2 cellular contexts compared by ENCODE assay signal in genomic region chr13:35769812-35770211, GRCh38.
TF ChIP-seq lines count a peak whose summit lies in the region.

No MANE protein-coding gene starts in this region.

TF ChIP-seq in SK-N-SH, 30 proteins besides CTCF, POLR2A, EP300 and RAD21:
- TF ChIP-seq CHD2 (IDR thresholded peaks at IDR 0.05; ENCODE audit: low read length, partially characterized antibody) (no peak), EZH2phosphoT487 (IDR thresholded peaks at IDR 0.05; ENCODE audit: borderline replicate concordance, low read depth) (no peak), PBX3 (IDR thresholded peaks at IDR 0.05) (no peak), NRF1 (IDR thresholded peaks at IDR 0.05; ENCODE audit: low read depth, low read length) (no peak), FOXM1 (IDR thresholded peaks at IDR 0.05; ENCODE audit: low read depth) (no peak), NFIC (IDR thresholded peaks at IDR 0.05; ENCODE audit: borderline replicate concordance) (no peak), ZBTB33 (IDR thresholded peaks at IDR 0.05; ENCODE audit: borderline replicate concordance, low read depth) (no peak), MAX (IDR thresholded peaks at IDR 0.05; ENCODE audit: low read depth) (no peak), FOXJ3 (CRISPR knock-in tag; IDR thresholded peaks at IDR 0.05) (no peak), RXRA (IDR thresholded peaks at IDR 0.05; ENCODE audit: borderline replicate concordance, low read depth) (no peak)

TF ChIP-seq in SK-N-SH treated with all-trans-retinoic acid at 6 μM for 48 hours, 23 proteins besides CTCF, POLR2A, EP300 and RAD21:
- TF ChIP-seq BACH2 (CRISPR knock-in tag; IDR thresholded peaks at IDR 0.05; ENCODE audit: borderline replicate concordance) (no peak), CSDC2 (CRISPR knock-in tag; IDR thresholded peaks at IDR 0.05) (no peak), ARNTL (CRISPR knock-in tag; IDR thresholded peaks at IDR 0.05; ENCODE audit: borderline replicate concordance, low read depth) (no peak)
TF ChIP-seq in SK-N-SH treated with all-trans-retinoic acid at 6 μM for 48 hours: peak in this region for 0.
